ENCODE assay signal across 8 cellular contexts in the genomic region with DNA sequence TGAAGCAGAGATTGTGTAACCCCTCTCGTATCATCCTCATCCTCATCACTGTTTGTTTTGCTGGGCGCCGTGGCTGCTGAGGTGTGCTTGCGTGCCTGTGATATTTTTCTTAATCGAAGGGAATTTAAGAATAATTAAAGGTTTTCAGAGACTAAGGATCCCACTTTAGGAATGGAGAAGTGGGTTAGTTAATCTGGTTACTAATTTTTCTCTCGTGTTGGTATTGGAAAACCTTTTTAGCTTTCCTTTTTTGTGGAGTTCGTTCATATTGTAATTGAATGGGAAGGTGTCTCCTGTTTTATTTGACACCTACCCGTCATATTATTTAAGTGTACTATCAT. TPM values are rescaled to one million over a fixed set of nuclear protein-coding genes. Genes with fewer than 3 reads are reported as not detected.
DNase-seq lines count a peak whose midpoint lies in the region; ATAC-seq and TF ChIP-seq lines count a peak whose summit lies in the region.

No MANE protein-coding gene starts in this region.

- peaks cover 0 to 26% (median 18%) of the 10 kb centered on the region in 11 experiments; a peak in 17 of 22 replicates for H3K27me3 ChIP-seq in BLaER1 treated with 17β-estradiol and CSF1 and Interleukin-3, amounts not matched to agents 10 nM and 100 nM
- H3K27me3 ChIP-seq in IMR-90 (ENCODE audit: control insufficient read depth, insufficient read depth, low read length) (no peaks in the 10 kb centered on the region), brain microvascular endothelial cell (replicated peaks) (no peaks in the 10 kb centered on the region)

- peak overlapping the region in 4 of 11 experiments; percentile 76 to 89 (median 88); a peak in 7 of 22 replicates for H3K27ac ChIP-seq in BLaER1 treated with 17β-estradiol and CSF1 and Interleukin-3, amounts not matched to agents 10 nM and 100 nM
- H3K27ac ChIP-seq in IMR-90 (ENCODE audit: insufficient read depth, low read length) = peak overlapping the region; percentile 51; the same call in 1 of the 2 replicates
- no peak overlapping the region for H3K27ac ChIP-seq in brain microvascular endothelial cell

- H3K14ac ChIP-seq in IMR-90 (replicated peaks; ENCODE audit: low read depth, low read length) = no peak overlapping the region

- peaks cover 4 to 48% (median 40%) of the 10 kb centered on the region in 11 experiments; a peak in 18 of 22 replicates for H4K20me1 ChIP-seq in BLaER1 treated with 17β-estradiol and CSF1 and Interleukin-3, amounts not matched to agents 10 nM and 100 nM
- peaks cover 7% of the 10 kb centered on the region; the same call in 1 of the 2 replicates for H4K20me1 ChIP-seq in IMR-90 (ENCODE audit: insufficient read depth, low read length)

- H3K4ac ChIP-seq in IMR-90 (ENCODE audit: low read depth, low read length) = no peak overlapping the region

- H3K4me3 Mint-ChIP-seq in mesothelial cell of epicardium = peak overlapping the region; percentile 94

- no peak overlapping the region for H4K91ac ChIP-seq in IMR-90 (ENCODE audit: insufficient read depth, low read depth, low read length)

- no peak for TF ChIP-seq POLR2A in IMR-90 (IDR thresholded peaks at IDR 0.05; ENCODE audit: low read depth, low read length)

- in situ Hi-C loops in IMR-90 (cut with MboI; ENCODE audit: low sequenced_read_pairs) (no loop called here), brain microvascular endothelial cell (cut with HindIII; ENCODE audit: low pct_ligation_motif_present, low sequenced_read_pairs) (no loop called here)

- DNase-seq in IMR-90 = peak; percentile 24
- DNase-seq in brain microvascular endothelial cell = no peak
- no peak for DNase-seq in mesothelial cell of epicardium (ENCODE audit: low spot score in 2 of 2, unreplicated experiment in 2 of 2)
- DNase-seq in putamen (ENCODE audit: low spot score) = no peak
- DNase-seq in NCI-H69 (lab: John Stamatoyannopoulos, UW) = no peak
- DNase-seq in occipital lobe (lab: John Stamatoyannopoulos, UW) = no peak
- DNase-seq in stimulated activated CD4-positive, alpha-beta T cell treated with anti-CD3 and anti-CD28 coated beads, Interleukin-12 subunit alpha, Interleukin-12 subunit beta, amount 100 ng/mL, for 4 hours = no peak

- dilution Hi-C loops in IMR-90 (cut with HindIII; ENCODE audit: low sequenced_read_pairs, unreplicated experiment) = no loop called here

- peaks cover 5 to 7% (median 6%) of the 10 kb centered on the region in 11 experiments for H3K36me3 ChIP-seq in BLaER1 treated with 17β-estradiol and CSF1 and Interleukin-3, amounts not matched to agents 10 nM and 100 nM
- H3K36me3 ChIP-seq in IMR-90 (ENCODE audit: control insufficient read depth, insufficient read depth, low read length) (peaks cover 2% of the 10 kb centered on the region; the same call in 1 of the 2 replicates), brain microvascular endothelial cell (replicated peaks) (peaks cover 8% of the 10 kb centered on the region)

- H4K5ac ChIP-seq in IMR-90 (ENCODE audit: low read depth, low read length) = no peak overlapping the region

- intact Hi-C loops in IMR-90 (cut with micrococcal nuclease) = loop anchor here (5.0 kb wide), 1 partner anchor 100 kb away; a partner anchor contains a TSS

- peak overlapping the region; percentile 91 for H3K27ac Mint-ChIP-seq in mesothelial cell of epicardium

- H2AK9ac ChIP-seq in IMR-90 (replicated peaks; ENCODE audit: low read depth, low read length, poor library complexity) = peak overlapping the region; percentile 20

- peaks cover 8 to 26% (median 21%) of the 10 kb centered on the region in 10 experiments; a peak in 19 of 20 replicates for H3K4me1 ChIP-seq in BLaER1 treated with 17β-estradiol and CSF1 and Interleukin-3, amounts not matched to agents 10 nM and 100 nM
- H3K4me1 ChIP-seq in IMR-90 (ENCODE audit: control insufficient read depth, insufficient read depth, low read length) = no peaks in the 10 kb centered on the region

- POLR2A ChIA-PET in IMR-90 (lab: Charles Lee; ENCODE audit: unreplicated experiment) = no interaction called here

- H3K9ac ChIP-seq in BLaER1 treated with 17β-estradiol and CSF1 and Interleukin-3, amounts not matched to agents 10 nM and 100 nM = peak overlapping the region; percentile 86 to 93 (median 90)
- peak overlapping the region; percentile 51 for H3K9ac ChIP-seq in IMR-90 (ENCODE audit: low read depth, low read length)

- H2AK5ac ChIP-seq in IMR-90 (ENCODE audit: low read depth, low read length) = no peak overlapping the region

- BruUV-seq in IMR-90 (replicated peaks; lab: Mats Ljungman, UMichigan) = no TSS peak

- no peaks in the 10 kb centered on the region for H3K9me3 ChIP-seq in BLaER1 treated with 17β-estradiol and CSF1 and Interleukin-3, amounts not matched to agents 10 nM and 100 nM (replicated peaks in 1 of 11)
- H3K9me3 ChIP-seq in IMR-90 (ENCODE audit: control insufficient read depth, insufficient read depth, low read length) = no peaks in the 10 kb centered on the region

- peaks cover 6 to 16% of the 10 kb centered on the region in 2 experiments for H3K79me1 ChIP-seq in IMR-90 (ENCODE audit: low read depth in 1 of 2, low read length in 2 of 2)

- no peaks in the 10 kb centered on the region for H3K9me1 ChIP-seq in IMR-90 (ENCODE audit: insufficient read depth, low read length)

- H3K9me3 Mint-ChIP-seq in mesothelial cell of epicardium = no peaks in the 10 kb centered on the region

- H2BK20ac ChIP-seq in IMR-90 (ENCODE audit: low read depth, low read length) = no peak overlapping the region

- H3K23ac ChIP-seq in IMR-90 (ENCODE audit: low read depth, low read length) = peak overlapping the region; percentile 35; the same call in 1 of the 2 replicates

- no peak for ATAC-seq in IMR-90 (ENCODE audit: low read depth)

- peaks cover 20% of the 10 kb centered on the region for H3K4me1 Mint-ChIP-seq in mesothelial cell of epicardium

- H3K4me2 ChIP-seq in BLaER1 treated with 17β-estradiol and CSF1 and Interleukin-3, amounts not matched to agents 10 nM and 100 nM = peak overlapping the region; percentile 86 to 99 (median 95)
- H3K4me2 ChIP-seq in IMR-90 (ENCODE audit: low read depth, low read length) = peak overlapping the region; percentile 77

- H3K56ac ChIP-seq in IMR-90 (ENCODE audit: extremely low read depth, insufficient read depth, low read length) = no peak overlapping the region

- H2AFZ ChIP-seq in IMR-90 (replicated peaks; ENCODE audit: low read length, poor library complexity) = peak overlapping the region; percentile 97

- no CpG with 5 or more reads among the region's 8 CpGs for WGBS in IMR-90 (ENCODE audit: extremely low coverage in 2 of 2, insufficient read length in 1 of 2), 2 experiments

- TF ChIP-seq CTCF in IMR-90 (conservative IDR thresholded peaks at IDR 0.05; ENCODE audit: low read depth, low read length) (no peak), brain microvascular endothelial cell (IDR thresholded peaks at IDR 0.05; ENCODE audit: low read depth, low read length, missing control alignments) (no peak), mesothelial cell of epicardium (IDR thresholded peaks at IDR 0.05; ENCODE audit: unreplicated experiment) (no peak)

- CTCF ChIA-PET in IMR-90 (lab: Yijun Ruan, JAX) = interaction anchor here (0.6 kb wide), 1 partner anchor 1043 kb away, joined by 3 read pairs; no protein-coding TSS in a partner anchor

- H3K18ac ChIP-seq in IMR-90 (ENCODE audit: low read depth, low read length) = no peak overlapping the region

- no peak overlapping the region for H2BK120ac ChIP-seq in IMR-90 (ENCODE audit: low read depth, low read length)

- H4K8ac ChIP-seq in IMR-90 (ENCODE audit: low read depth in 2 of 2, low read length in 2 of 2) = no peak overlapping the region

- H3K4me3 ChIP-seq in BLaER1 treated with 17β-estradiol and CSF1 and Interleukin-3, amounts not matched to agents 10 nM and 100 nM = peak overlapping the region; percentile 92 to 100 (median 98)
- H3K4me3 ChIP-seq in IMR-90 (ENCODE audit: insufficient read depth, low read depth, low read length) = peak overlapping the region; percentile 87
- H3K4me3 ChIP-seq in brain microvascular endothelial cell (ENCODE audit: low read depth, low read length) = peak overlapping the region; percentile 94

- H3K27me3 Mint-ChIP-seq in mesothelial cell of epicardium (ENCODE audit: low read depth) = no peaks in the 10 kb centered on the region

- peaks cover 6% of the 10 kb centered on the region for H3K36me3 Mint-ChIP-seq in mesothelial cell of epicardium

- H2BK15ac ChIP-seq in IMR-90 (ENCODE audit: low read depth, low read length) = no peak overlapping the region

- TF ChIP-seq RAD21 in IMR-90 (IDR thresholded peaks at IDR 0.05; ENCODE audit: low read length) = no peak

- no peak overlapping the region for H2BK5ac ChIP-seq in IMR-90 (ENCODE audit: low read depth, low read length, poor library complexity, severe bottlenecking)

TF ChIP-seq in IMR-90, 13 proteins besides CTCF, POLR2A, EP300 and RAD21:
- TF ChIP-seq, protein P1, sequence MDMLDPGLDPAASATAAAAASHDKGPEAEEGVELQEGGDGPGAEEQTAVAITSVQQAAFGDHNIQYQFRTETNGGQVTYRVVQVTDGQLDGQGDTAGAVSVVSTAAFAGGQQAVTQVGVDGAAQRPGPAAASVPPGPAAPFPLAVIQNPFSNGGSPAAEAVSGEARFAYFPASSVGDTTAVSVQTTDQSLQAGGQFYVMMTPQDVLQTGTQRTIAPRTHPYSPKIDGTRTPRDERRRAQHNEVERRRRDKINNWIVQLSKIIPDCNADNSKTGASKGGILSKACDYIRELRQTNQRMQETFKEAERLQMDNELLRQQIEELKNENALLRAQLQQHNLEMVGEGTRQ (IDR thresholded peaks at IDR 0.05; ENCODE audit: low read depth, low read length) = no peak
- peak; percentile 91 for TF ChIP-seq CEBPB (IDR thresholded peaks at IDR 0.05; ENCODE audit: low read depth, low read length)

RNA-seq across cellular contexts. Expression of a gene that starts 1.3 kb away (rescaled TPM):
- total RNA-seq in IMR-90 (2012; rRNA removed) = 2.3 and 3.6 TPM in 2 replicates
- 1.2 and 1.6 TPM in 2 replicates for polyA plus RNA-seq in IMR-90 (2012; rRNA removed)
- 0.17 and 0.20 TPM in 2 replicates for polyA plus RNA-seq in IMR-90 (2012; cell fraction: cytosol; rRNA removed)
- polyA plus RNA-seq in IMR-90 (2012; cell fraction: nucleus; rRNA removed; ENCODE audit: low replicate concordance) = 0.96 and 6.9 TPM in 2 replicates
- 31.4 to 34.8 TPM (median 34.4 TPM) in 3 replicates for total RNA-seq in mesothelial cell of epicardium
- total RNA-seq in occipital lobe = 23.7 TPM
